ENCODE assay signal across 7 cellular contexts in the genomic region with DNA sequence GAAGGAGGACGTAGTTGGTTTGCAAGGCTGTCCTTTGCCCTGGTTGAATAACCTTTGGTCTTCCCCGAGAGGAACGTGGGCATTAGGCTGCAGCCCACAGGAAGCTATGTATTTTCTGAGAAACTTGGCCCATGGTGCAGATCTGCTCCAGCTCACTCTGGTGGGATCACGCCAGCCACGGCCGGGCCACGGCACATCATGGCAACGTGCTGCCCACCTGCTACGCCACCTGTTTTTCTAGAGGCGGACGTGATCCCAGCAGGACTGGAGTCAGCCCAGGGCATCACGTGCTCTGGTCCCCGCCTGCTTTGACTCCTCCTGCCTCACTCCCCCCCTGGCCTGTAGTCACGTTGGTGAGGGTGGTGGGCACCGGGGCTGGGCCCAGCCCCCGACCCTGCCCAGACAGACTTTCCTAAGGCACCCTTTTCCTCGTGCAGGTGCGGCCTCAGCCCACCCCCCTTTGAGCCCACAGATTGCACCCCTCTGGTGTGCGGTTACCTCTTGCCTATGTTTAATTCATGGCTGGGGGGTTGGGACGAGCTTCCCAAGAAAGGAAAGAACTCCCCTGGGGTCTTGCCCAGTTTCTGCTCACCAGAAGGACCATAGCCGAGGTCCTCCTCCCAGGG. TPM values are rescaled to one million over a fixed set of nuclear protein-coding genes. Genes with fewer than 3 reads are reported as not detected.
"Had no signal": no experiment of that assay in that cellular context is flagged by ENCODE, and none has a peak within 500 bp of the region (broad histone marks: within the 10 kb centered on the region; RNA-seq: fewer than 3 reads in every experiment).

CLEC18C (plus strand) TSS at position 576 of the 626 bp plus-strand sequence. CDS start 492 bp downstream, outside the sequence.

RNA-seq across cellular contexts. Expression of gene CLEC18C, which starts in this region (rescaled TPM):
- total RNA-seq: HT1080, M059J, OCI-LY7, Right ventricle myocardium inferior, RPMI7951, SJSA1 had no signal
- polyA plus RNA-seq: IgD-negative memory B cell had no signal
